In the genomic region with DNA sequence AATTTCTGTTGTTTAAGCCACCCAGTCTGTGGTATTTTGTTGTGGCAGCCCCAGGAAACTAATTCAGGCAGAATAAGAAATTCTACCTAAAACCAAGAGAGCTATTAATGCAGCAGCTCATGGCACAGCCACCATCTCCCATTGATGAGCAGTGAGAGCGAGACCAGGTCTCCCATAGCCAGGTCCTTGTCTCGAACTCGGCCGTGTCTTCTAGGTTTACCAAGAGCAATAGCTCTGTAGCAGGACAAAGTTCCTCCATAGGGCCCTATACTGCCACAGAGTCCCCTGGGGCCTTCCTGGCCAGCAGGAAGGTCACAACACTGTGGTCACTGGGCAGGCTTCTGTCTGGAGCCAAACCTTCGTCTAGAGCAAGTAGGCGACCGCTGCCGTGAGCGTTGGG, we compare ENCODE assay signal across 25 cellular contexts. TPM values are rescaled to one million over a fixed set of nuclear protein-coding genes. Genes with fewer than 3 reads are reported as not detected.
DNase-seq lines count a peak whose midpoint lies in the region; ATAC-seq, FAIRE-seq and TF ChIP-seq lines count a peak whose summit lies in the region.
"Had no signal": no experiment of that assay in that cellular context is flagged by ENCODE, and none has a peak within 500 bp of the region (broad histone marks: within the 10 kb centered on the region; RNA-seq: fewer than 3 reads in every experiment).

No MANE protein-coding gene starts in this region.

- dilution Hi-C loops in endothelial cell of umbilical vein (cut with MboI; ENCODE audit: extremely low pct_ligation_motif_present, low sequenced_read_pairs): no loop called here

- DNase-seq in left ventricle myocardium inferior: no peak
- no peak for DNase-seq in Right ventricle myocardium inferior (ENCODE audit: missing footprints)
- no peak for DNase-seq in RWPE1 (ENCODE audit: low spot score)
- peak; percentile 0 for DNase-seq in endothelial cell of umbilical vein (ENCODE audit: low read depth, low spot score)
- peak; percentile 56 for DNase-seq in type B pancreatic cell (ENCODE audit: extremely low spot score, unreplicated experiment)
- DNase-seq in epidermal melanocyte (ENCODE audit: insufficient read length, low spot score): no peak
- no peak for DNase-seq in activated CD4-positive, alpha-beta T cell treated with anti-CD3 and anti-CD28 coated beads, Interleukin-2, amount 50 U/mL, for 48 hours
- DNase-seq: C1 segment of cervical spinal cord; Caco-2; CD4-positive, alpha-beta memory T cell; MM.1S; NCI-H2029; NCI-H446; NCI-H524 treated with DMSO at 0.1 percent for 48 hours; NCI-H82; NK-92 treated with Interleukin-12 subunit alpha and Interleukin-12 subunit beta, amount 100 ng/mL, for 24 hours; PC-9; SHP77 treated with DMSO at 0.1 percent for 48 hours had no signal

- no peak overlapping the region for H3K4me2 ChIP-seq in endothelial cell of umbilical vein (ENCODE audit: insufficient read depth, low read length)
- H3K4me2 ChIP-seq: A549, KMS-11, PC-9 had no signal

- no peaks in the 10 kb centered on the region for H4K20me1 ChIP-seq in endothelial cell of umbilical vein (replicated peaks; ENCODE audit: control insufficient read depth, extremely low read depth, insufficient read depth, low read length)

- peaks cover 10% of the 10 kb centered on the region for H3K36me3 Mint-ChIP-seq in type B pancreatic cell
- H3K36me3 Mint-ChIP-seq: IgD-negative memory B cell had no signal

- ATAC-seq in Right ventricle myocardium inferior: no peak
- ATAC-seq: A549, GM12878, HCT116 had no signal

- no TSS peak for BruUV-seq in endothelial cell of umbilical vein (replicated peaks; lab: Mats Ljungman, UMichigan)

- H3K36me3 ChIP-seq in left ventricle myocardium inferior: no peaks in the 10 kb centered on the region
- peaks cover 0 to 2% of the 10 kb centered on the region in 2 experiments for H3K36me3 ChIP-seq in endothelial cell of umbilical vein (ENCODE audit: control insufficient read depth in 2 of 2, extremely low read depth in 1 of 2, insufficient read depth in 2 of 2, low read length in 2 of 2)

- peaks cover 19% of the 10 kb centered on the region for H3K4me1 Mint-ChIP-seq in type B pancreatic cell (ENCODE audit: unreplicated experiment)
- H3K4me1 Mint-ChIP-seq: CD4-positive, alpha-beta memory T cell; IgD-negative memory B cell had no signal

- H3K27ac Mint-ChIP-seq in type B pancreatic cell: no peak overlapping the region
- H3K27ac Mint-ChIP-seq: CD4-positive, alpha-beta memory T cell; IgD-negative memory B cell had no signal

- peaks cover 72% of the 10 kb centered on the region for H3K4me1 ChIP-seq in left ventricle myocardium inferior
- peaks cover 35% of the 10 kb centered on the region for H3K4me1 ChIP-seq in endothelial cell of umbilical vein (ENCODE audit: control insufficient read depth, extremely low read depth, insufficient read depth, low read length)
- H3K4me1 ChIP-seq: A549, Caco-2 had no signal

- TF ChIP-seq POLR2A in endothelial cell of umbilical vein (IDR thresholded peaks at IDR 0.05; ENCODE audit: low read depth, low read length): no peak

- H3K27me3 Mint-ChIP-seq in type B pancreatic cell: no peaks in the 10 kb centered on the region
- H3K27me3 Mint-ChIP-seq: CD4-positive, alpha-beta memory T cell had no signal

- FAIRE-seq in endothelial cell of umbilical vein (lab: Jason Lieb, UNC): no peak
- FAIRE-seq: A549, G401.6, GM12878, H1 had no signal

- H3K9me3 ChIP-seq in left ventricle myocardium inferior (replicated peaks): no peaks in the 10 kb centered on the region
- H3K9me3 ChIP-seq in endothelial cell of umbilical vein (replicated peaks; ENCODE audit: control insufficient read depth, insufficient read depth, low read length): no peaks in the 10 kb centered on the region
- H3K9me3 ChIP-seq: A549, Caco-2 had no signal

- no peaks in the 10 kb centered on the region for H3K9me3 Mint-ChIP-seq in type B pancreatic cell
- H3K9me3 Mint-ChIP-seq: CD4-positive, alpha-beta memory T cell; IgD-negative memory B cell had no signal

- TF ChIP-seq CTCF in left ventricle myocardium inferior (IDR thresholded peaks at IDR 0.05; ENCODE audit: borderline replicate concordance): no peak
- TF ChIP-seq CTCF in RWPE1 (conservative IDR thresholded peaks at IDR 0.05; ENCODE audit: low read depth): no peak
- TF ChIP-seq CTCF in endothelial cell of umbilical vein (IDR thresholded peaks at IDR 0.05; ENCODE audit: extremely low read depth in 1 of 2, insufficient read depth in 1 of 2, low read depth in 1 of 2, low read length in 2 of 2): no peak
- TF ChIP-seq CTCF in type B pancreatic cell (conservative IDR thresholded peaks at IDR 0.05): no peak

- H2AFZ ChIP-seq in endothelial cell of umbilical vein (ENCODE audit: low read depth, low read length): no peak overlapping the region
- H2AFZ ChIP-seq: PC-9 had no signal

- H3K27me3 ChIP-seq in left ventricle myocardium inferior (ENCODE audit: low read depth) (no peaks in the 10 kb centered on the region), endothelial cell of umbilical vein (ENCODE audit: control insufficient read depth in 2 of 2, insufficient read depth in 2 of 2, low read length in 2 of 2) (no peaks in the 10 kb centered on the region)

- H3K27ac ChIP-seq in left ventricle myocardium inferior (replicated peaks) (peak overlapping the region; percentile 78), RWPE1 (peak overlapping the region; percentile 23; the same call in 1 of the 2 replicates), endothelial cell of umbilical vein (ENCODE audit: insufficient read depth, low read depth, low read length) (no peak overlapping the region)
- H3K27ac ChIP-seq: A549, KMS-11, PC-9 had no signal

- H3K4me3 Mint-ChIP-seq in type B pancreatic cell: no peak overlapping the region
- H3K4me3 Mint-ChIP-seq: CD4-positive, alpha-beta memory T cell; IgD-negative memory B cell had no signal

- H3K79me2 ChIP-seq in endothelial cell of umbilical vein (ENCODE audit: control insufficient read depth, insufficient read depth, low read length): peaks cover 45% of the 10 kb centered on the region

- H3K4me3 ChIP-seq in left ventricle myocardium inferior (no peak overlapping the region), endothelial cell of umbilical vein (replicated peaks in 1 of 3; ENCODE audit: insufficient read depth in 1 of 3, low read depth in 1 of 3, low read length in 3 of 3) (no peak overlapping the region)
- H3K4me3 ChIP-seq: A549, GM12878, PC-9 had no signal

- CTCF ChIA-PET in RWPE1 (lab: Yijun Ruan, JAX): no interaction called here
- CTCF ChIA-PET in endothelial cell of umbilical vein (lab: Charles Lee): interaction anchor here (0.9 to 2.1 kb wide), 6 partner anchors 10 to 86 kb away, joined by 3 to 9 read pairs (median 6); no protein-coding TSS in a partner anchor

- H3K9me1 ChIP-seq in endothelial cell of umbilical vein (replicated peaks; ENCODE audit: control insufficient read depth, extremely low read depth, insufficient read depth, low read length): no peaks in the 10 kb centered on the region

- H3K9ac ChIP-seq in endothelial cell of umbilical vein (replicated peaks; ENCODE audit: extremely low read depth, insufficient read depth, low read length): no peak overlapping the region
- H3K9ac ChIP-seq: KMS-11 had no signal

- intact Hi-C loops in left ventricle myocardium inferior (cut with micrococcal nuclease): no loop called here
- intact Hi-C loops in Right ventricle myocardium inferior (cut with DNase I): no loop called here
- intact Hi-C loops in endothelial cell of umbilical vein (cut with micrococcal nuclease): no loop called here

- POLR2A ChIA-PET in RWPE1 (lab: Yijun Ruan, JAX; ENCODE audit: low non-redundant PET): no interaction called here
- POLR2A ChIA-PET in endothelial cell of umbilical vein (lab: Charles Lee): no interaction called here

TF ChIP-seq in endothelial cell of umbilical vein, 7 proteins besides CTCF, POLR2A, EP300 and RAD21:
- TF ChIP-seq FOS (IDR thresholded peaks at IDR 0.05; ENCODE audit: borderline replicate concordance, insufficient read depth, low read length) (no peak), JUN (IDR thresholded peaks at IDR 0.05; ENCODE audit: borderline replicate concordance, insufficient read depth, insufficient read length, low read depth) (no peak), GATA2 (IDR thresholded peaks at IDR 0.05; ENCODE audit: insufficient read depth, insufficient read length, low read depth, low read length) (no peak), MAX (IDR thresholded peaks at IDR 0.05; ENCODE audit: insufficient read depth, insufficient read length) (no peak), POLR2AphosphoS5 (IDR thresholded peaks at IDR 0.05; ENCODE audit: insufficient read depth, low read depth, low read length) (no peak), EZH2 (IDR thresholded peaks at IDR 0.05; ENCODE audit: borderline replicate concordance, low read depth, low read length, severe bottlenecking) (no peak), MYC (IDR thresholded peaks at IDR 0.05; ENCODE audit: low read depth, low read length) (no peak)

RNA-seq across cellular contexts. Expression of gene TJP2, which starts 34.5 kb away (rescaled TPM):
- total RNA-seq in left ventricle myocardium inferior (130 TPM), Right ventricle myocardium inferior (110 TPM), endothelial cell of umbilical vein (167 and 168 TPM in 2 replicates), type B pancreatic cell (ENCODE audit: low replicate concordance) (85.2 and 187 TPM in 2 replicates)
- polyA plus RNA-seq in endothelial cell of umbilical vein: 75.2 and 83.0 TPM in 2 replicates
- 66.2 and 67.4 TPM in 2 replicates for polyA plus RNA-seq in endothelial cell of umbilical vein (2011; cell fraction: cytosol; rRNA removed)
- 166 and 182 TPM in 2 replicates for polyA plus RNA-seq in endothelial cell of umbilical vein (2011; cell fraction: nucleus; rRNA removed)
- polyA plus RNA-seq in endothelial cell of umbilical vein (2012): 103 and 130 TPM in 2 replicates
- polyA minus RNA-seq in endothelial cell of umbilical vein: 125 and 131 TPM in 2 replicates
- polyA minus RNA-seq in endothelial cell of umbilical vein (2011; cell fraction: cytosol; rRNA and poly(A)+ RNA removed): 22.0 TPM
- polyA minus RNA-seq in endothelial cell of umbilical vein (2011; cell fraction: nucleus; rRNA and poly(A)+ RNA removed): 133 and 134 TPM in 2 replicates

Comparison
In these comparisons a context has a peak if more than half of its experiments do, and no peak if none do; other contexts are left out.
1. DNase-seq: peak in endothelial cell of umbilical vein (single experiment) and type B pancreatic cell (single experiment); none in left ventricle myocardium inferior (single experiment), Right ventricle myocardium inferior (single experiment), RWPE1 (single experiment), epidermal melanocyte (single experiment) and activated CD4-positive, alpha-beta T cell treated with anti-CD3 and anti-CD28 coated beads, Interleukin-2, amount 50 U/mL, for 48 hours (0 of 2).